24 cellular contexts compared by ENCODE assay signal in genomic region chr14:93987376-93987775, GRCh38. TPM values are rescaled to one million over a fixed set of nuclear protein-coding genes. Genes with fewer than 3 reads are reported as not detected.
A peak's percentile ranks its signal among the peaks of the same experiment; 100 is the strongest.
DNase-seq lines count a peak whose midpoint lies in the region; ATAC-seq and TF ChIP-seq lines count a peak whose summit lies in the region.
"Had no signal": no experiment of that assay in that cellular context is flagged by ENCODE, and none has a peak within 500 bp of the region (broad histone marks: within the 10 kb centered on the region; RNA-seq: fewer than 3 reads in every experiment).

No MANE protein-coding gene starts in this region.

- no peak overlapping the region for H3K27ac Mint-ChIP-seq in progenitor cell of endocrine pancreas
- no peak overlapping the region for H3K27ac Mint-ChIP-seq in CD14-positive monocyte
- H3K27ac Mint-ChIP-seq: activated CD4-positive, alpha-beta memory T cell treated with anti-CD3 and anti-CD28 coated beads for 36 hours had no signal

- H3K4me3 Mint-ChIP-seq in progenitor cell of endocrine pancreas (ENCODE audit: low read depth) (no peak overlapping the region), CD14-positive monocyte (no peak overlapping the region)
- H3K4me3 Mint-ChIP-seq: activated CD4-positive, alpha-beta memory T cell treated with anti-CD3 and anti-CD28 coated beads for 36 hours; stimulated activated effector memory CD8-positive, alpha-beta T cell treated with anti-CD3 and anti-CD28 coated beads, Interleukin-12 subunit alpha, Interleukin-12 subunit beta, amount 100 ng/mL, for 72 hours had no signal

- H3K27me3 Mint-ChIP-seq in progenitor cell of endocrine pancreas (peaks cover 19% of the 10 kb centered on the region), CD14-positive monocyte (ENCODE audit: low read depth in 3 of 3) (peaks cover 9 to 19% (median 17%) of the 10 kb centered on the region in 3 donors)
- H3K27me3 Mint-ChIP-seq: activated CD4-positive, alpha-beta memory T cell treated with anti-CD3 and anti-CD28 coated beads for 36 hours had no signal

- H3K36me3 Mint-ChIP-seq in progenitor cell of endocrine pancreas (ENCODE audit: insufficient read depth) (no peaks in the 10 kb centered on the region), CD14-positive monocyte (no peaks in the 10 kb centered on the region)
- H3K36me3 Mint-ChIP-seq: activated CD4-positive, alpha-beta memory T cell treated with anti-CD3 and anti-CD28 coated beads for 36 hours; stimulated activated effector memory CD8-positive, alpha-beta T cell treated with anti-CD3 and anti-CD28 coated beads, Interleukin-12 subunit alpha, Interleukin-12 subunit beta, amount 100 ng/mL, for 72 hours had no signal

- H3K9me3 ChIP-seq in RWPE2 (ENCODE audit: severe bottlenecking) (no peaks in the 10 kb centered on the region), heart right ventricle (no peaks in the 10 kb centered on the region), parathyroid adenoma (ENCODE audit: control insufficient read depth, low read length) (no peaks in the 10 kb centered on the region)
- H3K9me3 ChIP-seq: testis had no signal

- H3K4me1 ChIP-seq in RWPE2 (ENCODE audit: insufficient read depth, poor library complexity, severe bottlenecking) (peaks cover 4% of the 10 kb centered on the region), heart right ventricle (peaks cover 0 to 54% (median 31%) of the 10 kb centered on the region in 9 donors), parathyroid adenoma (peaks cover 5% of the 10 kb centered on the region)

- no peak overlapping the region for H3K4me2 ChIP-seq in parathyroid adenoma (ENCODE audit: low read length)

- no peak overlapping the region for H3K9ac ChIP-seq in parathyroid adenoma
- H3K9ac ChIP-seq: GM23248 had no signal

- H3K4me3 ChIP-seq in RWPE2 (ENCODE audit: severe bottlenecking) (no peak overlapping the region), heart right ventricle (no peak overlapping the region), parathyroid adenoma (ENCODE audit: low read depth, low read length) (no peak overlapping the region)
- H3K4me3 ChIP-seq: GM23248, K562, testis had no signal

- ATAC-seq in RWPE2 (ENCODE audit: low read depth), result peak; percentile 26; the same call in 2 of the 3 replicates
- ATAC-seq in heart right ventricle, result peak; percentile 6 to 71 (median 46)
- ATAC-seq in GM21825 (IDR thresholded peaks at IDR 0.05; ENCODE audit: unreplicated experiment), result no peak
- ATAC-seq: K562; Panc1; stimulated activated effector memory CD8-positive, alpha-beta T cell treated with anti-CD3 and anti-CD28 coated beads, Interleukin-12 subunit alpha, Interleukin-12 subunit beta, amount 100 ng/mL, for 72 hours had no signal

- peak overlapping the region; percentile 81 for H2AFZ ChIP-seq in parathyroid adenoma
- H2AFZ ChIP-seq: GM23248 had no signal

- 56 to 61% methylated on average over 12 of the region's 12 CpGs for WGBS in heart right ventricle, 2 donors

- H3K79me2 ChIP-seq in parathyroid adenoma, result no peaks in the 10 kb centered on the region

- H3K36me3 ChIP-seq in RWPE2 (ENCODE audit: low read depth) (no peaks in the 10 kb centered on the region), heart right ventricle (no peaks in the 10 kb centered on the region), parathyroid adenoma (ENCODE audit: control insufficient read depth, insufficient read depth, low read length) (no peaks in the 10 kb centered on the region)

- H3K9me3 Mint-ChIP-seq in progenitor cell of endocrine pancreas (ENCODE audit: low read depth), result no peaks in the 10 kb centered on the region
- H3K9me3 Mint-ChIP-seq in CD14-positive monocyte, result peaks cover 0 to 2% (median 0%) of the 10 kb centered on the region in 7 donors
- H3K9me3 Mint-ChIP-seq: activated CD4-positive, alpha-beta memory T cell treated with anti-CD3 and anti-CD28 coated beads for 36 hours; stimulated activated effector memory CD8-positive, alpha-beta T cell treated with anti-CD3 and anti-CD28 coated beads, Interleukin-12 subunit alpha, Interleukin-12 subunit beta, amount 100 ng/mL, for 72 hours had no signal

- H3K27ac ChIP-seq in RWPE2 (ENCODE audit: poor library complexity, severe bottlenecking), result no peak overlapping the region
- H3K27ac ChIP-seq in heart right ventricle, result peak overlapping the region; percentile 37 to 92 (median 84)
- no peak overlapping the region for H3K27ac ChIP-seq in parathyroid adenoma
- H3K27ac ChIP-seq: C4-2B, GM23248, testis had no signal

- DNase-seq in ELF-1 (ENCODE audit: low read depth, low spot score) (peak; percentile 18), RWPE2 (ENCODE audit: low spot score) (peak; percentile 38), heart right ventricle (peak in 1 of 2 donors; percentile 52), progenitor cell of endocrine pancreas (ENCODE audit: low spot score, unreplicated experiment) (no peak), SW 1271 (lab: John Stamatoyannopoulos, UW) (no peak), CD14-positive monocyte (ENCODE audit: low spot score) (no peak)
- DNase-seq: activated CD4-positive, alpha-beta memory T cell treated with anti-CD3 and anti-CD28 coated beads for 36 hours; activated gamma-delta T cell treated with Interleukin-2 at 50 U/mL for 16 hours; caudate nucleus; erythroblast; GDM1; GM23248; NCI-H2227 treated with DMSO at 0.1 percent for 48 hours; testis had no signal

- TF ChIP-seq CTCF in RWPE2 (IDR thresholded peaks at IDR 0.05; ENCODE audit: poor library complexity, severe bottlenecking) (no peak), heart right ventricle (IDR thresholded peaks at IDR 0.05) (no peak), parathyroid adenoma (IDR thresholded peaks at IDR 0.05) (no peak), progenitor cell of endocrine pancreas (IDR thresholded peaks at IDR 0.05; ENCODE audit: unreplicated experiment) (no peak), CD14-positive monocyte (IDR thresholded peaks at IDR 0.05) (no peak)

- intact Hi-C loops in heart right ventricle (cut with DNase I) (no loop called here), CD14-positive monocyte (cut with micrococcal nuclease) (no loop called here)

- H3K27me3 ChIP-seq in RWPE2 (ENCODE audit: insufficient read depth, poor library complexity, severe bottlenecking), result no peaks in the 10 kb centered on the region
- no peaks in the 10 kb centered on the region for H3K27me3 ChIP-seq in heart right ventricle
- no peaks in the 10 kb centered on the region for H3K27me3 ChIP-seq in parathyroid adenoma (ENCODE audit: control insufficient read depth, insufficient read depth, low read length)
- H3K27me3 ChIP-seq: testis had no signal

- peaks cover 5% of the 10 kb centered on the region for H3K4me1 Mint-ChIP-seq in progenitor cell of endocrine pancreas (ENCODE audit: low read depth)
- H3K4me1 Mint-ChIP-seq in CD14-positive monocyte, result peaks cover 7% of the 10 kb centered on the region

RNA-seq across cellular contexts. Expression of gene CCDC197, which starts 9.7 kb away (rescaled TPM):
- total RNA-seq in heart right ventricle, result 1 to 10 TPM in 3 of 10 donors, under 1 TPM in 6, not detected in 1; 0.40 to 1.6 (median 0.75) TPM
- 1 to 10 TPM in 1 of 2 donors, not detected in 1; 1.3 TPM for polyA plus RNA-seq in heart right ventricle
- total RNA-seq in progenitor cell of endocrine pancreas, result not detected in 2 replicates
- polyA plus RNA-seq in CD14-positive monocyte, result not detected
- total RNA-seq: GM23248; K562; liver; SK-MEL-5; T-helper 2 cell treated with Interferon-gamma antibody and Interleukin-4, amounts not matched to agents 100 ng/mL and 5 ng/mL, for 36 hours had no signal
- polyA plus RNA-seq: adipose tissue, GM23248, K562, liver had no signal

RNA-seq across cellular contexts. Expression of gene ASB2, which starts 11.0 kb away (rescaled TPM):
- total RNA-seq in heart right ventricle (100 to 1,000 TPM in 9 of 10 donors, 10 to 100 TPM in 1; 85.7 to 253 (median 168) TPM), progenitor cell of endocrine pancreas (not detected in 2 replicates)
- polyA plus RNA-seq in heart right ventricle (100 to 1,000 TPM in 1 of 2 donors, 10 to 100 TPM in 1; 19.6 to 374 TPM), CD14-positive monocyte (1 to 10 TPM in 1 of 2 donors, under 1 TPM in 1; 0.25 to 1.4 TPM)
- total RNA-seq: GM23248, K562 had no signal
- polyA plus RNA-seq: K562 had no signal

RNA-seq across cellular contexts. Expression of gene OTUB2, which starts 38.8 kb away (rescaled TPM):
- total RNA-seq in heart right ventricle, result under 1 TPM in 9 of 10 donors, not detected in 1; 0.07 to 0.37 (median 0.15) TPM
- under 1 TPM; 0.22 to 0.29 TPM for polyA plus RNA-seq in heart right ventricle
- 7.0 and 7.4 TPM in 2 replicates for total RNA-seq in progenitor cell of endocrine pancreas
- under 1 TPM; 0.28 to 0.95 TPM for polyA plus RNA-seq in CD14-positive monocyte

Comparison
In these comparisons a context has a peak if more than half of its experiments do, and no peak if none do; other contexts are left out.
1. DNase-seq: peak in ELF-1 (single experiment) and RWPE2 (single experiment); none in progenitor cell of endocrine pancreas (single experiment), SW 1271 (0 of 2) and CD14-positive monocyte (single experiment).
2. H3K27ac ChIP-seq: peak in heart right ventricle (10 of 10); none in RWPE2 (single experiment) and parathyroid adenoma (single experiment).
3. RNA of gene ASB2, which starts 11.0 kb away (total RNA-seq): 85.7 to 253 TPM in heart right ventricle; not detected in progenitor cell of endocrine pancreas; every median in the first group is over 10 times any median in the second.